Comparison of ENCODE assay signal across 28 cellular contexts in genomic region chr15:87563840-87564239, GRCh38.
"Had no signal": no experiment of that assay in that cellular context is flagged by ENCODE, and none has a peak within 500 bp of the region (broad histone marks: within the 10 kb centered on the region; RNA-seq: fewer than 3 reads in every experiment).

No MANE protein-coding gene starts in this region.

- ATAC-seq: activated CD4-positive, CD25-positive, alpha-beta regulatory T cell treated with anti-CD3 and anti-CD28 coated beads, Interleukin-2, amount 50 U/mL, for 24 hours; activated CD8-positive, alpha-beta T cell treated with anti-CD3 and anti-CD28 coated beads for 36 hours; activated naive CD8-positive, alpha-beta T cell treated with anti-CD3 and anti-CD28 coated beads, Interleukin-2, amount 50 U/mL, for 24 hours; activated T-cell treated with anti-CD3 and anti-CD28 coated beads, Interleukin-2, amount 50 U/mL, for 4 hours; activated T-helper 17 cell treated with anti-CD3 and anti-CD28 coated beads, Interleukin-2, amount 50 U/mL, for 72 hours; body of pancreas; gastroesophageal sphincter; heart right ventricle; T-helper 17 cell had no signal

- DNase-seq: activated B cell treated with CpG ODN at 0.5 μM for 24 hours; activated CD4-positive, alpha-beta T cell treated with anti-CD3 and anti-CD28 coated beads for 48 hours; activated CD4-positive, alpha-beta T cell treated with anti-CD3 and anti-CD28 coated beads, Interleukin-2, amount 50 U/mL, for 1 hour; activated CD4-positive, alpha-beta T cell treated with anti-CD3 and anti-CD28 coated beads, Interleukin-2, amount 50 U/mL, for 48 hours; activated CD8-positive, alpha-beta memory T cell treated with anti-CD3 and anti-CD28 coated beads for 24 hours; activated CD8-positive, alpha-beta T cell treated with anti-CD3 and anti-CD28 coated beads for 36 hours; activated effector memory CD4-positive, alpha-beta T cell treated with Interleukin-2 at 50 U/mL for 16 hours; activated naive CD4-positive, alpha-beta T cell treated with anti-CD3 and anti-CD28 coated beads for 36 hours; activated naive CD8-positive, alpha-beta T cell treated with anti-CD3 and anti-CD28 coated beads for 36 hours; activated naive CD8-positive, alpha-beta T cell treated with anti-CD3 and anti-CD28 coated beads, Interleukin-2, amount 50 U/mL, for 24 hours; activated T-cell treated with anti-CD3 and anti-CD28 coated beads, Interleukin-2, amount 50 U/mL, for 4 hours; adrenal gland; amygdala; aorta; body of pancreas; caudate nucleus; colonic mucosa; effector CD8-positive, alpha-beta T cell; esophagus squamous epithelium; foreskin melanocyte; heart right ventricle; T-helper 17 cell; T1000; WERI-Rb-1 had no signal

- H3K4me1 ChIP-seq: adrenal gland, body of pancreas, colonic mucosa, esophagus squamous epithelium, gastroesophageal sphincter had no signal

- H3K27me3 ChIP-seq: adrenal gland, body of pancreas, colonic mucosa, esophagus squamous epithelium, gastroesophageal sphincter, heart right ventricle had no signal

- H3K27ac ChIP-seq: adrenal gland, body of pancreas, colonic mucosa, epithelial cell of prostate, esophagus squamous epithelium, gastroesophageal sphincter, heart right ventricle, WERI-Rb-1 had no signal

- H3K36me3 ChIP-seq: adrenal gland, colonic mucosa, esophagus squamous epithelium, gastroesophageal sphincter, heart right ventricle, WERI-Rb-1 had no signal

- H3K4me3 ChIP-seq: adrenal gland, body of pancreas, colonic mucosa, esophagus squamous epithelium, gastroesophageal sphincter, heart right ventricle had no signal
